28 cellular contexts compared by ENCODE assay signal in genomic region chr2:160917850-160918249, GRCh38.
"Had no signal": no experiment of that assay in that cellular context is flagged by ENCODE, and none has a peak within 500 bp of the region (broad histone marks: within the 10 kb centered on the region; RNA-seq: fewer than 3 reads in every experiment).

No MANE protein-coding gene starts in this region.

- H3K4me3 Mint-ChIP-seq: activated CD8-positive, alpha-beta T cell treated with anti-CD3 and anti-CD28 coated beads for 36 hours; activated T-cell treated with anti-CD3 and anti-CD28 coated beads, Interleukin-2, amount 50 U/mL, for 4 hours; activated T-helper 17 cell treated with anti-CD3 and anti-CD28 coated beads, Interleukin-2, amount 50 U/mL, for 72 hours; mesothelial cell of epicardium; naive B cell; stimulated activated naive B cell treated with anti-CD40 and anti-IgM and Interleukin-4, amounts not matched to agents 10 μg/mL and 1 μg/mL and 100 μg/mL, for 72 hours; T-helper 1 cell treated with Interleukin-12 subunit alpha and Interleukin-12 subunit beta and Interleukin-4 antibody, amounts not matched to agents 30 μg/mL and 1 μg/mL, for 36 hours had no signal

- FAIRE-seq: colon, endometrium, pancreas, small intestine had no signal

- H3K27me3 ChIP-seq: body of pancreas, gastroesophageal sphincter, pancreas, sigmoid colon, stomach, suprapubic skin, tibial artery had no signal

- ATAC-seq: activated CD8-positive, alpha-beta T cell treated with anti-CD3 and anti-CD28 coated beads for 36 hours; activated T-cell treated with anti-CD3 and anti-CD28 coated beads, Interleukin-2, amount 50 U/mL, for 4 hours; activated T-helper 17 cell treated with anti-CD3 and anti-CD28 coated beads, Interleukin-2, amount 50 U/mL, for 72 hours; body of pancreas; gastroesophageal sphincter; pancreas; stimulated activated naive B cell treated with anti-CD40 and anti-IgM and Interleukin-4, amounts not matched to agents 10 μg/mL and 1 μg/mL and 100 μg/mL, for 72 hours had no signal

- H3K9me3 ChIP-seq: body of pancreas, gastroesophageal sphincter, pancreas, prostate gland, sigmoid colon, stomach, suprapubic skin, tibial artery had no signal

- H3K36me3 Mint-ChIP-seq: mesothelial cell of epicardium; naive B cell; stimulated activated naive B cell treated with anti-CD40 and anti-IgM and Interleukin-4, amounts not matched to agents 10 μg/mL and 1 μg/mL and 100 μg/mL, for 72 hours had no signal

- H3K36me3 ChIP-seq: gastroesophageal sphincter, pancreas, prostate gland, sigmoid colon, stomach, suprapubic skin, tibial artery had no signal

- H3K9me3 Mint-ChIP-seq: activated T-cell treated with anti-CD3 and anti-CD28 coated beads, Interleukin-2, amount 50 U/mL, for 4 hours; activated T-helper 17 cell treated with anti-CD3 and anti-CD28 coated beads, Interleukin-2, amount 50 U/mL, for 72 hours; T-helper 1 cell treated with Interleukin-12 subunit alpha and Interleukin-12 subunit beta and Interleukin-4 antibody, amounts not matched to agents 30 μg/mL and 1 μg/mL, for 36 hours had no signal

- H3K4me3 ChIP-seq: body of pancreas, gastroesophageal sphincter, pancreas, prostate gland, sigmoid colon, stomach, suprapubic skin, tibial artery had no signal

- H3K4me1 ChIP-seq: body of pancreas, pancreas, prostate gland had no signal

- DNase-seq: activated CD4-positive, alpha-beta T cell treated with anti-CD3 and anti-CD28 coated beads, Interleukin-2, amount 50 U/mL, for 1 hour; activated CD4-positive, CD25-positive, alpha-beta regulatory T cell treated with anti-CD3 and anti-CD28 coated beads, Interleukin-2, amount 50 U/mL, for 72 hours; activated CD8-positive, alpha-beta T cell treated with anti-CD3 and anti-CD28 coated beads for 36 hours; activated gamma-delta T cell treated with Interleukin-2 at 50 U/mL for 16 hours; activated naive CD4-positive, alpha-beta T cell treated with anti-CD3 and anti-CD28 coated beads, Interleukin-2, amount 50 U/mL, for 16 hours; activated T-cell treated with anti-CD3 and anti-CD28 coated beads, Interleukin-2, amount 50 U/mL, for 4 hours; amniotic stem cell; body of pancreas; effector CD8-positive, alpha-beta T cell; erythroblast; head of caudate nucleus; naive B cell; pancreas; sigmoid colon; small intestine; stimulated activated CD4-positive, alpha-beta T cell treated with anti-CD3 and anti-CD28 coated beads, Interleukin-2, amount 100 ng/mL, for 24 hours; stimulated activated naive B cell treated with anti-CD40 and anti-IgM and Interleukin-4, amounts not matched to agents 10 μg/mL and 1 μg/mL and 100 μg/mL, for 72 hours; stomach; T-helper 9 cell; tibial artery had no signal

- H3K4me1 Mint-ChIP-seq: activated T-helper 17 cell treated with anti-CD3 and anti-CD28 coated beads, Interleukin-2, amount 50 U/mL, for 72 hours; naive B cell; stimulated activated naive B cell treated with anti-CD40 and anti-IgM and Interleukin-4, amounts not matched to agents 10 μg/mL and 1 μg/mL and 100 μg/mL, for 72 hours had no signal

- H3K27ac Mint-ChIP-seq: activated CD8-positive, alpha-beta T cell treated with anti-CD3 and anti-CD28 coated beads for 36 hours; activated T-helper 17 cell treated with anti-CD3 and anti-CD28 coated beads, Interleukin-2, amount 50 U/mL, for 72 hours; mesothelial cell of epicardium; naive B cell; stimulated activated naive B cell treated with anti-CD40 and anti-IgM and Interleukin-4, amounts not matched to agents 10 μg/mL and 1 μg/mL and 100 μg/mL, for 72 hours; T-helper 1 cell treated with Interleukin-12 subunit alpha and Interleukin-12 subunit beta and Interleukin-4 antibody, amounts not matched to agents 30 μg/mL and 1 μg/mL, for 36 hours had no signal

- H3K27ac ChIP-seq: body of pancreas, gastroesophageal sphincter, pancreas, prostate gland, sigmoid colon, stomach, suprapubic skin, tibial artery had no signal
